8 cellular contexts compared by ENCODE assay signal in genomic region chr16:11133344-11133921, GRCh38.
DNase-seq lines count a peak whose midpoint lies in the region; ATAC-seq and TF ChIP-seq lines count a peak whose summit lies in the region.

No MANE protein-coding gene starts in this region.

- H3K4me3 Mint-ChIP-seq in naive thymus-derived CD4-positive, alpha-beta T cell: peak overlapping the region in 1 of 10 donors; percentile 42

- H3K27ac ChIP-seq in AG04450 (ENCODE audit: low read depth, low read length): peak overlapping the region; percentile 86
- H3K27ac ChIP-seq in naive thymus-derived CD4-positive, alpha-beta T cell (ENCODE audit: low read depth, low read length): no peak overlapping the region

- peak; percentile 90 for DNase-seq in AG04450 (ENCODE audit: low read depth, low spot score)
- DNase-seq in NCI-H2196 treated with DMSO at 0.1 percent for 48 hours (lab: John Stamatoyannopoulos, UW; ENCODE audit: unreplicated experiment): peak; percentile 13
- DNase-seq in epithelial cell of proximal tubule (ENCODE audit: low read depth): peak; percentile 83
- DNase-seq in midbrain (lab: John Stamatoyannopoulos, UW): peak; percentile 5
- no peak for DNase-seq in naive thymus-derived CD4-positive, alpha-beta T cell
- DNase-seq in cerebellar cortex (ENCODE audit: low spot score): no peak
- no peak for DNase-seq in activated CD8-positive, alpha-beta memory T cell treated with anti-CD3 and anti-CD28 coated beads, Interleukin-2, amount 50 U/mL, for 48 hours

- no peaks in the 10 kb centered on the region for H3K9me3 Mint-ChIP-seq in naive thymus-derived CD4-positive, alpha-beta T cell

- H3K27me3 Mint-ChIP-seq in naive thymus-derived CD4-positive, alpha-beta T cell: no peaks in the 10 kb centered on the region

- H3K36me3 ChIP-seq in naive thymus-derived CD4-positive, alpha-beta T cell (ENCODE audit: control insufficient read depth in 2 of 3, insufficient read depth in 3 of 3, low read length in 3 of 3): peaks cover 0 to 14% (median 0%) of the 10 kb centered on the region in 3 experiments

- H3K4me1 ChIP-seq in naive thymus-derived CD4-positive, alpha-beta T cell (ENCODE audit: control insufficient read depth in 2 of 2, insufficient read depth in 2 of 2, low read length in 2 of 2): peaks cover 0 to 7% of the 10 kb centered on the region in 2 donors

- CTCF ChIA-PET in AG04450 (lab: Charles Lee): interaction anchor here (0.6 to 2.0 kb wide), 13 partner anchors 20 to 223 kb away, joined by 3 to 8 read pairs (median 4); partner anchors contain the start of gene SOCS1
- CTCF ChIA-PET in naive thymus-derived CD4-positive, alpha-beta T cell (lab: Charles Lee): interaction anchor here (0.6 kb wide), 1 partner anchor 126 kb away, joined by 3 read pairs; no protein-coding TSS in a partner anchor

- TF ChIP-seq CTCF in AG04450 (IDR thresholded peaks at IDR 0.05; ENCODE audit: low read depth, low read length) (no peak), epithelial cell of proximal tubule (conservative IDR thresholded peaks at IDR 0.05; ENCODE audit: low read depth, low read length) (no peak)

- H3K4me3 ChIP-seq in AG04450 (ENCODE audit: low read depth, low read length): no peak overlapping the region
- no peak overlapping the region for H3K4me3 ChIP-seq in epithelial cell of proximal tubule (ENCODE audit: low read depth, low read length)
- H3K4me3 ChIP-seq in naive thymus-derived CD4-positive, alpha-beta T cell (ENCODE audit: low read length): no peak overlapping the region

- H3K36me3 Mint-ChIP-seq in naive thymus-derived CD4-positive, alpha-beta T cell: peaks cover 8 to 54% (median 19%) of the 10 kb centered on the region in 5 donors

- peaks cover 22 to 66% (median 50%) of the 10 kb centered on the region in 7 donors for H3K4me1 Mint-ChIP-seq in naive thymus-derived CD4-positive, alpha-beta T cell

- H3K9me3 ChIP-seq in AG04450 (ENCODE audit: control insufficient read depth, insufficient read depth, low read length): no peaks in the 10 kb centered on the region; the same call in 1 of the 2 replicates
- no peaks in the 10 kb centered on the region for H3K9me3 ChIP-seq in naive thymus-derived CD4-positive, alpha-beta T cell (ENCODE audit: control insufficient read depth in 2 of 3, low read length in 3 of 3)

- POLR2A ChIA-PET in AG04450 (lab: Yijun Ruan, JAX): interaction anchor here (0.7 to 3.5 kb wide), 7 partner anchors 28 to 122 kb away, joined by 3 to 19 read pairs (median 3); partner anchors contain the start of gene SOCS1
- POLR2A ChIA-PET in naive thymus-derived CD4-positive, alpha-beta T cell (lab: Charles Lee): no interaction called here

- intact Hi-C loops in naive thymus-derived CD4-positive, alpha-beta T cell (cut with micrococcal nuclease): no loop called here

- no peak overlapping the region for H3K27ac Mint-ChIP-seq in naive thymus-derived CD4-positive, alpha-beta T cell

- no peak for ATAC-seq in HG02973 (IDR thresholded peaks at IDR 0.05; ENCODE audit: unreplicated experiment)
- no peak for ATAC-seq in naive thymus-derived CD4-positive, alpha-beta T cell

- no peaks in the 10 kb centered on the region for H3K27me3 ChIP-seq in AG04450 (ENCODE audit: control insufficient read depth, insufficient read depth, low read length)
- H3K27me3 ChIP-seq in naive thymus-derived CD4-positive, alpha-beta T cell (ENCODE audit: control insufficient read depth in 2 of 2, insufficient read depth in 2 of 2, low read length in 2 of 2): no peaks in the 10 kb centered on the region

Comparison
In these comparisons a context has a peak if more than half of its experiments do, and no peak if none do; other contexts are left out.
1. DNase-seq: peak in AG04450 (single experiment), NCI-H2196 treated with DMSO at 0.1 percent for 48 hours (single experiment), epithelial cell of proximal tubule (single experiment) and midbrain (single experiment); none in naive thymus-derived CD4-positive, alpha-beta T cell (0 of 9), cerebellar cortex (single experiment) and activated CD8-positive, alpha-beta memory T cell treated with anti-CD3 and anti-CD28 coated beads, Interleukin-2, amount 50 U/mL, for 48 hours (single experiment).